25 cellular contexts compared by ENCODE assay signal in the genomic region with DNA sequence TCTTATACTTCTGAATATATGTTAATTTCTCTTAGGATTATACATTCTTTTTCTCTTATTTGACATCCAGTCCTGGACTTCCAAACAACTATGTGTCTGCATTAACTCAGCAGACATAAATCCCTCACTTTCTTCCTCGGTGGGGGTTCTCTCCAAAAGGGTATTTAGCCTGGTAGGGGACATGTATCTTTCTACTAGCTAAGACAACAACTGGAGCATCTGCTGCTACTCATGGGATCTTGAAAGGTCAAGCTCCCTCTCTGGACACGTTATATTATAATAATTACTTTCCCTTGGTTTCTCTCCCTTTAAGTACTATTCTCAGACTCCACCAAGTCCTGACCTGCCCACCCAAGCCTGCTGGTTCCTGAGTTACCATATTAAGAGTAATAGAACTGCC.
"Had no signal": no experiment of that assay in that cellular context is flagged by ENCODE, and none has a peak within 500 bp of the region (broad histone marks: within the 10 kb centered on the region; RNA-seq: fewer than 3 reads in every experiment).

No MANE protein-coding gene starts in this region.

- H3K27me3 ChIP-seq: hepatocyte, pancreas, spleen, suprapubic skin, tibial artery, upper lobe of right lung had no signal

- H3K36me3 ChIP-seq: left ventricle myocardium inferior, pancreas, prostate gland, spleen, suprapubic skin, thoracic aorta, tibial artery, upper lobe of right lung had no signal

- DNase-seq: islet precursor cell; left ventricle myocardium inferior; midbrain; mucosa of descending colon; naive thymus-derived CD4-positive, alpha-beta T cell; nucleus accumbens; pancreas; posterior cingulate gyrus; retina; right cardiac atrium; spleen; stimulated activated CD4-positive, alpha-beta T cell treated with anti-CD3 and anti-CD28 coated beads, Interleukin-4, amount 100 ng/mL, for 24 hours; stimulated activated naive CD4-positive, alpha-beta T cell; tibial artery; trophoblast cell; upper lobe of right lung had no signal

- H3K9me3 ChIP-seq: left ventricle myocardium inferior, pancreas, prostate gland, suprapubic skin, thoracic aorta, tibial artery, upper lobe of right lung had no signal

- H3K4me2 ChIP-seq: hepatocyte had no signal

- ATAC-seq: mucosa of descending colon; naive thymus-derived CD4-positive, alpha-beta T cell; natural killer cell treated with Interleukin-12 subunit alpha and Interleukin-12 subunit beta and Interleukin-15 and Interleukin-18, amount 100 ng/mL, for 72 hours; pancreas; right cardiac atrium; sciatic nerve; stimulated activated effector memory CD8-positive, alpha-beta T cell treated with anti-CD3 and anti-CD28 coated beads, Interleukin-12 subunit alpha, Interleukin-12 subunit beta, amount 100 ng/mL, for 72 hours; upper lobe of right lung had no signal

- H2AFZ ChIP-seq: hepatocyte had no signal

- H3K4me1 ChIP-seq: left ventricle myocardium inferior, pancreas, prostate gland, spleen, suprapubic skin, tibial artery, upper lobe of right lung had no signal

- H3K27ac ChIP-seq: hepatocyte, left ventricle myocardium inferior, pancreas, prostate gland, skin epidermis, spleen, suprapubic skin, thoracic aorta, tibial artery, upper lobe of right lung had no signal

- H3K4me3 ChIP-seq: hepatocyte, left ventricle myocardium inferior, lung, mucosa of descending colon, pancreas, prostate gland, skin epidermis, spleen, suprapubic skin, thoracic aorta, tibial artery, upper lobe of right lung had no signal

- H3K79me2 ChIP-seq: hepatocyte had no signal
